In genomic region chr2:164794432-164795231, GRCh38 we compare ENCODE assay signal across 12 cellular contexts. TPM values are rescaled to one million over a fixed set of nuclear protein-coding genes. Genes with fewer than 3 reads are reported as not detected.
A peak's percentile ranks its signal among the peaks of the same experiment; 100 is the strongest.
DNase-seq lines count a peak whose midpoint lies in the region; ATAC-seq and TF ChIP-seq lines count a peak whose summit lies in the region.
"Had no signal": no experiment of that assay in that cellular context is flagged by ENCODE, and none has a peak within 500 bp of the region (broad histone marks: within the 10 kb centered on the region; RNA-seq: fewer than 3 reads in every experiment).

No MANE protein-coding gene starts in this region.

- no peaks in the 10 kb centered on the region for H3K36me3 ChIP-seq in osteoblast (ENCODE audit: insufficient read depth, low read length)

- H3K4me1 ChIP-seq in foreskin keratinocyte (no peaks in the 10 kb centered on the region), osteoblast (ENCODE audit: insufficient read depth, low read length) (peaks cover 17% of the 10 kb centered on the region)

- no peaks in the 10 kb centered on the region for H3K27me3 Mint-ChIP-seq in activated CD4-positive, alpha-beta memory T cell treated with anti-CD3 and anti-CD28 coated beads, Interleukin-2, amount 10 ng/mL, durations not matched to agents 7 days and 5 days
- H3K27me3 Mint-ChIP-seq: activated CD4-positive, alpha-beta T cell treated with anti-CD3 and anti-CD28 coated beads, Interleukin-2, amount 10 ng/mL, durations not matched to agents 24 days and 14 days; CD8-positive, alpha-beta memory T cell had no signal

- H3K4me3 Mint-ChIP-seq in activated CD4-positive, alpha-beta memory T cell treated with anti-CD3 and anti-CD28 coated beads, Interleukin-2, amount 10 ng/mL, durations not matched to agents 7 days and 5 days = no peak overlapping the region
- H3K4me3 Mint-ChIP-seq: activated CD4-positive, alpha-beta T cell treated with anti-CD3 and anti-CD28 coated beads, Interleukin-2, amount 10 ng/mL, durations not matched to agents 24 days and 14 days; CD8-positive, alpha-beta memory T cell; T-helper 1 cell treated with Interleukin-12 subunit alpha and Interleukin-12 subunit beta and Interleukin-4 antibody, amounts not matched to agents 30 μg/mL and 1 μg/mL, for 36 hours had no signal

- no peaks in the 10 kb centered on the region for H3K27me3 ChIP-seq in foreskin keratinocyte
- no peaks in the 10 kb centered on the region for H3K27me3 ChIP-seq in osteoblast (ENCODE audit: insufficient read depth, low read length)

- ATAC-seq in Right ventricle myocardium inferior (peak; percentile 23), foreskin keratinocyte (peak; percentile 25)

- no peak for DNase-seq in Right ventricle myocardium inferior (ENCODE audit: missing footprints)
- DNase-seq in cardiac septum (ENCODE audit: low spot score) = no peak
- DNase-seq in foreskin keratinocyte = no peak
- DNase-seq in osteoblast (ENCODE audit: insufficient read length, low spot score, missing footprints) = no peak
- no peak for DNase-seq in D341Med (ENCODE audit: low spot score)
- no peak for DNase-seq in HCEC 1CT
- no peak for DNase-seq in activated CD4-positive, alpha-beta memory T cell treated with anti-CD3 and anti-CD28 coated beads, Interleukin-2, amount 10 ng/mL, durations not matched to agents 7 days and 5 days
- no peak for DNase-seq in medulla oblongata (ENCODE audit: extremely low spot score)
- DNase-seq: activated CD4-positive, alpha-beta T cell treated with anti-CD3 and anti-CD28 coated beads, Interleukin-2, amount 10 ng/mL, durations not matched to agents 24 days and 14 days; CD8-positive, alpha-beta memory T cell; NCI-H2227 treated with DMSO at 0.1 percent for 48 hours had no signal

- TF ChIP-seq CTCF in foreskin keratinocyte (conservative IDR thresholded peaks at IDR 0.05) (no peak), osteoblast (IDR thresholded peaks at IDR 0.05; ENCODE audit: extremely low read depth, low read depth, low read length) (no peak)

- no peak overlapping the region for H3K4me2 ChIP-seq in osteoblast (ENCODE audit: insufficient read depth, low read length)

- H3K4me1 Mint-ChIP-seq in activated CD4-positive, alpha-beta memory T cell treated with anti-CD3 and anti-CD28 coated beads, Interleukin-2, amount 10 ng/mL, durations not matched to agents 7 days and 5 days = no peaks in the 10 kb centered on the region
- H3K4me1 Mint-ChIP-seq: activated CD4-positive, alpha-beta T cell treated with anti-CD3 and anti-CD28 coated beads, Interleukin-2, amount 10 ng/mL, durations not matched to agents 24 days and 14 days; CD8-positive, alpha-beta memory T cell had no signal

- POLR2A ChIA-PET in activated CD4-positive, alpha-beta memory T cell treated with anti-CD3 and anti-CD28 coated beads, Interleukin-2, amount 10 ng/mL, durations not matched to agents 7 days and 5 days (lab: Charles Lee) = no interaction called here

- H3K4me3 ChIP-seq in osteoblast (ENCODE audit: insufficient read depth, low read length) = no peak overlapping the region

- H3K27ac Mint-ChIP-seq in activated CD4-positive, alpha-beta memory T cell treated with anti-CD3 and anti-CD28 coated beads, Interleukin-2, amount 10 ng/mL, durations not matched to agents 7 days and 5 days = no peak overlapping the region
- H3K27ac Mint-ChIP-seq: activated CD4-positive, alpha-beta T cell treated with anti-CD3 and anti-CD28 coated beads, Interleukin-2, amount 10 ng/mL, durations not matched to agents 24 days and 14 days; CD8-positive, alpha-beta memory T cell; T-helper 1 cell treated with Interleukin-12 subunit alpha and Interleukin-12 subunit beta and Interleukin-4 antibody, amounts not matched to agents 30 μg/mL and 1 μg/mL, for 36 hours had no signal

- H3K79me2 ChIP-seq in osteoblast (ENCODE audit: insufficient read depth, low read length) = no peaks in the 10 kb centered on the region

- peak overlapping the region; percentile 26 for H2AFZ ChIP-seq in osteoblast (ENCODE audit: low read length)

- intact Hi-C loops in Right ventricle myocardium inferior (cut with DNase I) (no loop called here), cardiac septum (cut with DNase I) (no loop called here)

- no peaks in the 10 kb centered on the region for H4K20me1 ChIP-seq in osteoblast (ENCODE audit: insufficient read depth, low read length)

- CTCF ChIA-PET in activated CD4-positive, alpha-beta memory T cell treated with anti-CD3 and anti-CD28 coated beads, Interleukin-2, amount 10 ng/mL, durations not matched to agents 7 days and 5 days (lab: Charles Lee) = no interaction called here

- H3K27ac ChIP-seq in foreskin keratinocyte (no peak overlapping the region), osteoblast (ENCODE audit: low read depth, low read length) (no peak overlapping the region)

- H3K9me3 Mint-ChIP-seq in activated CD4-positive, alpha-beta memory T cell treated with anti-CD3 and anti-CD28 coated beads, Interleukin-2, amount 10 ng/mL, durations not matched to agents 7 days and 5 days = no peaks in the 10 kb centered on the region
- H3K9me3 Mint-ChIP-seq: activated CD4-positive, alpha-beta T cell treated with anti-CD3 and anti-CD28 coated beads, Interleukin-2, amount 10 ng/mL, durations not matched to agents 24 days and 14 days; T-helper 1 cell treated with Interleukin-12 subunit alpha and Interleukin-12 subunit beta and Interleukin-4 antibody, amounts not matched to agents 30 μg/mL and 1 μg/mL, for 36 hours had no signal

- H3K36me3 Mint-ChIP-seq in activated CD4-positive, alpha-beta memory T cell treated with anti-CD3 and anti-CD28 coated beads, Interleukin-2, amount 10 ng/mL, durations not matched to agents 7 days and 5 days (ENCODE audit: low read depth) = no peaks in the 10 kb centered on the region
- H3K36me3 Mint-ChIP-seq: CD8-positive, alpha-beta memory T cell had no signal

- H3K9me3 ChIP-seq in osteoblast (ENCODE audit: low read depth, low read length) = no peaks in the 10 kb centered on the region

RNA-seq across cellular contexts. Expression of gene COBLL1, which starts 47.0 kb away (rescaled TPM):
- 15.2 TPM for total RNA-seq in Right ventricle myocardium inferior
- total RNA-seq in cardiac septum = 15.0 TPM
- total RNA-seq in foreskin keratinocyte = 14.5 and 20.0 TPM in 2 replicates
- polyA plus RNA-seq in foreskin keratinocyte = 2.8 and 4.3 TPM in 2 replicates
- total RNA-seq in osteoblast = 10.9 and 17.4 TPM in 2 replicates
- total RNA-seq in activated CD4-positive, alpha-beta memory T cell treated with anti-CD3 and anti-CD28 coated beads, Interleukin-2, amount 10 ng/mL, durations not matched to agents 7 days and 5 days = not detected
- total RNA-seq: activated CD4-positive, alpha-beta T cell treated with anti-CD3 and anti-CD28 coated beads, Interleukin-2, amount 10 ng/mL, durations not matched to agents 24 days and 14 days; CD8-positive, alpha-beta memory T cell had no signal
- polyA plus RNA-seq: CD8-positive, alpha-beta memory T cell had no signal

Comparison
In these comparisons a context has a peak if more than half of its experiments do, and no peak if none do; other contexts are left out.
1. RNA of gene COBLL1, which starts 47.0 kb away (total RNA-seq): 14.5 to 20.0 TPM in foreskin keratinocyte, 15.2 TPM in Right ventricle myocardium inferior (single experiment), 15.0 TPM in cardiac septum (single experiment) and 10.9 to 17.4 TPM in osteoblast; not detected in activated CD4-positive, alpha-beta memory T cell treated with anti-CD3 and anti-CD28 coated beads, Interleukin-2, amount 10 ng/mL, durations not matched to agents 7 days and 5 days; every median in the first group is over 10 times any median in the second.